2 cellular contexts compared by ENCODE assay signal in genomic region chr13:50753221-50753620, GRCh38.
DNase-seq lines count a peak whose midpoint lies in the region.
"Not testable (repeated sequence)": the region's sequence is repeated elsewhere in the genome, so short reads cannot be mapped to it uniquely, and the experiment has no call there.

No MANE protein-coding gene starts in this region.

- H2AK5ac ChIP-seq in neuronal stem cell (ENCODE audit: low read depth, low read length): not testable (repeated sequence)

- WGBS in neuronal stem cell (ENCODE audit: extremely low coverage in 2 of 2, insufficient read length in 2 of 2, insufficient replicate concordance in 1 of 2), 2 donors: no CpG with 5 or more reads among the region's 17 CpGs

- peak; percentile 7 for DNase-seq in activated gamma-delta T cell (lab: John Stamatoyannopoulos, UW)
- not testable (repeated sequence) for DNase-seq in neuronal stem cell (ENCODE audit: low spot score)

- H4K91ac ChIP-seq in neuronal stem cell (ENCODE audit: low read depth, low read length, poor library complexity): not testable (repeated sequence)

- H3K27ac ChIP-seq in neuronal stem cell (replicated peaks; ENCODE audit: low read length): not testable (repeated sequence)

- not testable (repeated sequence) for H3K79me1 ChIP-seq in neuronal stem cell (ENCODE audit: low read depth, low read length)

- H3K36me3 ChIP-seq in neuronal stem cell (replicated peaks in 1 of 2; ENCODE audit: control insufficient read depth in 2 of 2, insufficient read depth in 2 of 2, low read length in 2 of 2): not testable (repeated sequence)

- H2AFZ ChIP-seq in neuronal stem cell (ENCODE audit: low read length): not testable (repeated sequence)

- H3K27me3 ChIP-seq in neuronal stem cell (ENCODE audit: control insufficient read depth in 3 of 3, insufficient read depth in 3 of 3, low read depth in 1 of 3, low read length in 3 of 3): not testable (repeated sequence)

- not testable (repeated sequence) for H3K9ac ChIP-seq in neuronal stem cell (ENCODE audit: low read depth, low read length, poor library complexity)

- not testable (repeated sequence) for H3K4me3 ChIP-seq in neuronal stem cell (ENCODE audit: low read length in 2 of 2)

- H3K4ac ChIP-seq in neuronal stem cell (ENCODE audit: low read length): not testable (repeated sequence)

- H3K18ac ChIP-seq in neuronal stem cell (ENCODE audit: low read length): not testable (repeated sequence)

- not testable (repeated sequence) for H3K9me3 ChIP-seq in neuronal stem cell (replicated peaks in 1 of 2; ENCODE audit: control insufficient read depth in 2 of 2, insufficient read depth in 1 of 2, low read depth in 1 of 2, low read length in 2 of 2)

- not testable (repeated sequence) for H4K8ac ChIP-seq in neuronal stem cell (ENCODE audit: low read depth, low read length)

- not testable (repeated sequence) for H3K4me2 ChIP-seq in neuronal stem cell (ENCODE audit: insufficient read depth, low read length, poor library complexity, severe bottlenecking)

- H3K4me1 ChIP-seq in neuronal stem cell (ENCODE audit: control insufficient read depth in 2 of 2, insufficient read depth in 1 of 2, low read depth in 1 of 2, low read length in 2 of 2): not testable (repeated sequence)

- not testable (repeated sequence) for H3K23ac ChIP-seq in neuronal stem cell (ENCODE audit: low read depth, low read length, poor library complexity)

- not testable (repeated sequence) for H2BK15ac ChIP-seq in neuronal stem cell (ENCODE audit: low read length)

- not testable (repeated sequence) for H2BK120ac ChIP-seq in neuronal stem cell (ENCODE audit: low read depth, low read length)

- not testable (repeated sequence) for H2BK5ac ChIP-seq in neuronal stem cell (ENCODE audit: low read length)

- H3K14ac ChIP-seq in neuronal stem cell (ENCODE audit: low read length): peak overlapping the region; percentile 71

- H2BK12ac ChIP-seq in neuronal stem cell (ENCODE audit: low read length): not testable (repeated sequence)
